In genomic region chr9:114261026-114261425, GRCh38 we compare ENCODE assay signal across 2 cellular contexts.
TF ChIP-seq lines count a peak whose summit lies in the region.

No MANE protein-coding gene starts in this region.

TF ChIP-seq in IMR-90, 13 proteins besides CTCF, POLR2A, EP300 and RAD21:
- TF ChIP-seq SMC3 (IDR thresholded peaks at IDR 0.05; ENCODE audit: low read depth, low read length), result no peak
- TF ChIP-seq CHD1 (IDR thresholded peaks at IDR 0.05; ENCODE audit: low read depth, low read length), result no peak

TF ChIP-seq in H1, 55 proteins besides CTCF, POLR2A, EP300 and RAD21:
- no peak for TF ChIP-seq RFX5 (IDR thresholded peaks at IDR 0.05; ENCODE audit: borderline replicate concordance, low read depth, low read length)
- no peak for TF ChIP-seq NRF1 (IDR thresholded peaks at IDR 0.05; ENCODE audit: low read depth, low read length)
- TF ChIP-seq E2F6 (IDR thresholded peaks at IDR 0.05), result peak; percentile 74
- no peak for TF ChIP-seq JUND (IDR thresholded peaks at IDR 0.05; ENCODE audit: low read length)
- no peak for TF ChIP-seq NANOG (IDR thresholded peaks at IDR 0.05; ENCODE audit: insufficient read depth, low read depth, low read length, poor library complexity, severe bottlenecking)
- TF ChIP-seq ZNF274 (IDR thresholded peaks at IDR 0.05; ENCODE audit: borderline replicate concordance, extremely low read depth, low read length), result no peak
- peak; percentile 47; the same call in 1 of the 2 replicates for TF ChIP-seq MAX (IDR thresholded peaks at IDR 0.05)
